2 cellular contexts compared by ENCODE assay signal in genomic region chr14:85576161-85576560, GRCh38.
TF ChIP-seq lines count a peak whose summit lies in the region.

No MANE protein-coding gene starts in this region.

TF ChIP-seq in SK-N-SH, 30 proteins besides CTCF, POLR2A, EP300 and RAD21 (continued from another document):
- TF ChIP-seq FOSL2 (IDR thresholded peaks at IDR 0.05; ENCODE audit: borderline replicate concordance, low read depth): no peak
- no peak for TF ChIP-seq FOXM1 (IDR thresholded peaks at IDR 0.05; ENCODE audit: low read depth)

TF ChIP-seq in SK-N-SH treated with all-trans-retinoic acid at 6 μM for 48 hours, 23 proteins besides CTCF, POLR2A, EP300 and RAD21 (continued from another document):
- TF ChIP-seq TSHZ2 (CRISPR knock-in tag; IDR thresholded peaks at IDR 0.05): no peak
